ENCODE assay signal across 8 cellular contexts in the genomic region with DNA sequence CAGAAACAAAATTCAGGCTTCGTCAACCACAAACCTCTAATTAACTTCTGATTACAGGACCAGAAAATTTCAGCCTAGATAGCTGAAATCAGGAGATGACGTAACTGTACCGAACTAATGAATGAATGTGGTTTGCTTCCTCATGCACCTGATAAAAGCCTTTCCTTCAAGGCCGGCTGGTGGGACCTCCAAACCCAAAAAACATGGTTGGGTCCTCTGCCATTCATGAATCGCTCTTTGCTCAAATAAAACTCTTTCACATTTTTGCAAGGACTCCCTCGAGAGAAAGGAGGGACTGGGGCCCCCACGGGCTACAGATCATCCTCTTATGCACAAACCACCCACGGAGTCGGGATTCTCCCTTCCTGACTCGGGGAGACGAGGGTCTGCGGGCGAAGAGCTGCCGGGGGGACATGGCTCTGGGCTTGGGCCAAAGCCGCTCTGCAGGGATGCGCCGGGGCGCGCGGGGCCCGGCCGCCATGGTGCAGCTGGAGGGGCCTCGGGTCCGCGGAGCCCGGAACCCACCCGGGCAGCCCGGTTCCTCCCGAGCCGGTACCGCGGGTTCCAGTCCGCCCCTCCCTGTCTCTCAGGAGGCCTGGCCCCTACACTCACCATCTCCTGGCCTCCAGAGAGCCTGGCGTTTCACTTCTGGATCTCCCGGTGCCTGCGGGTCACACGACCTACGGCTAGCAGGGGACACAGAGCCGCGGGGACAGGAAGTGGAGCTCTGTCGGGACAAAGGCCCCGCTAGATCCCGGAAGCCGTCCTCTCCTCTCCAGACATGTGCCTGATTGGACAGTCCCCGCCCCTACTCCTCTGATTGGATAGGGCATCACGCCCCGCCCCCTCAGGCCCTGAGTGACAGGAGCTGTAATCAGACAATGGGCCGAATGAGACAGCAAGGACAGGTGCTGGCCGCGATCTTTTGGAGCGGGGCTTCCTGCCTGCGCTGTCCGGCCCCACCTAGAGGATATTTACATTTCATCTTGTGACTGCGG. TPM values are rescaled to one million over a fixed set of nuclear protein-coding genes. Genes with fewer than 3 reads are reported as not detected.
A peak's percentile ranks its signal among the peaks of the same experiment; 100 is the strongest.
DNase-seq lines count a peak whose midpoint lies in the region; ATAC-seq, FAIRE-seq and TF ChIP-seq lines count a peak whose summit lies in the region.

Gene ZNF195, minus strand, starts transcription at position 721 of the 998 bp plus-strand sequence. Its CDS starts 106 bp downstream, at position 615.

- H3K4me2 ChIP-seq in H1 (ENCODE audit: insufficient read depth in 1 of 2, low read depth in 2 of 2, low read length in 2 of 2) (peak within 1 kb of the TSS; percentile 71 to 78), mesenchymal stem cell (ENCODE audit: low read length, poor library complexity, severe bottlenecking) (peak within 1 kb of the TSS; percentile 59)

- H2BK15ac ChIP-seq in H1 (ENCODE audit: low read length): no peak within 1 kb of the TSS
- no peak within 1 kb of the TSS for H2BK15ac ChIP-seq in mesenchymal stem cell (ENCODE audit: low read depth, poor library complexity, severe bottlenecking)

- peaks cover 60 to 79% of the 10 kb centered on the region in 2 experiments for H3K79me2 ChIP-seq in H1 (ENCODE audit: control insufficient read depth in 1 of 2, insufficient read depth in 2 of 2, low read length in 2 of 2)

- H4K91ac ChIP-seq in H1 (replicated peaks; ENCODE audit: insufficient read length, low read length) (peak within 1 kb of the TSS; percentile 52), mesenchymal stem cell (ENCODE audit: low read length) (peak within 1 kb of the TSS; percentile 79)

- H4K5ac ChIP-seq in H1 (ENCODE audit: insufficient read length, low read depth, low read length): peak within 1 kb of the TSS; percentile 65

- H3K27ac ChIP-seq in H1 (ENCODE audit: low read depth, low read length): peak within 1 kb of the TSS; percentile 88
- H3K27ac ChIP-seq in mesenchymal stem cell (ENCODE audit: low read length, poor library complexity, severe bottlenecking): peak within 1 kb of the TSS; percentile 33

- peak; percentile 99 for DNase-seq in COLO668 (lab: John Stamatoyannopoulos, UW; ENCODE audit: unreplicated experiment)
- DNase-seq in HT1080 (ENCODE audit: low read depth): peak; percentile 94
- DNase-seq in NOMO-1 treated with DMSO at 0.1 percent for 48 hours (lab: John Stamatoyannopoulos, UW; ENCODE audit: unreplicated experiment): peak; percentile 98
- peak; percentile 95 to 96 for DNase-seq in activated CD8-positive, alpha-beta memory T cell treated with anti-CD3 and anti-CD28 coated beads for 4 hours (ENCODE audit: low read depth in 2 of 2)
- DNase-seq in H1 (ENCODE audit: low read depth in 1 of 2, low spot score in 2 of 2): peak; percentile 96 to 99
- peak; percentile 95 for DNase-seq in mesenchymal stem cell
- DNase-seq in stimulated activated CD8-positive, alpha-beta memory T cell treated with anti-CD3 and anti-CD28 coated beads, Interleukin-12 subunit alpha, Interleukin-12 subunit beta, amount 100 ng/mL, for 4 hours (ENCODE audit: low read depth): peak; percentile 94

- CTCF ChIA-PET in H1 (lab: Charles Lee; ENCODE audit: partially characterized antibody): interaction anchor here (0.9 to 6.1 kb wide), 5 partner anchors 14 to 332 kb away, joined by 3 to 44 read pairs (median 3); no protein-coding TSS in a partner anchor

- WGBS in H1 (ENCODE audit: extremely low coverage in 1 of 2, insufficient coverage in 1 of 2, insufficient read length in 1 of 2, insufficient replicate concordance in 2 of 2, low coverage in 1 of 2, low lambda C conversion rate in 2 of 2, missing lambda C conversion rate in 1 of 2), 2 experiments: 3% methylated on average over 34 of the region's 54 CpGs; no CpG with 5 or more reads in 1 of the 2 experiments
- WGBS in mesenchymal stem cell: under 1% methylated on average over 48 of the region's 54 CpGs

- H4K8ac ChIP-seq in H1 (ENCODE audit: extremely low read depth, insufficient read depth, low read length): peak within 1 kb of the TSS; percentile 98; the same call in 1 of the 2 replicates
- H4K8ac ChIP-seq in mesenchymal stem cell (ENCODE audit: low read length): peak within 1 kb of the TSS; percentile 86

- FAIRE-seq in H1 (lab: Jason Lieb, UNC): peak; percentile 19

- no peak for TF ChIP-seq RAD21 in H1 (IDR thresholded peaks at IDR 0.05 in 1 of 2, conservative IDR thresholded peaks at IDR 0.05 in 1 of 2; ENCODE audit: low read depth in 2 of 2, low read length in 2 of 2)

- POLR2A ChIA-PET in H1 (lab: Charles Lee; ENCODE audit: partially characterized antibody): interaction anchor here (0.6 to 13.5 kb wide), 20 partner anchors 8 to 430 kb away, joined by 3 to 233 read pairs (median 5); no protein-coding TSS in a partner anchor

- H2AK5ac ChIP-seq in H1 (ENCODE audit: low read depth, low read length): no peak within 1 kb of the TSS
- H2AK5ac ChIP-seq in mesenchymal stem cell (ENCODE audit: low read length, severe bottlenecking): no peak within 1 kb of the TSS

- peaks cover 12 to 16% of the 10 kb centered on the region in 2 experiments for H4K20me1 ChIP-seq in H1 (replicated peaks in 1 of 2; ENCODE audit: control insufficient read depth in 1 of 2, insufficient read depth in 2 of 2, low read length in 2 of 2)

- no peaks in the 10 kb centered on the region for H3K9me3 ChIP-seq in H1 (ENCODE audit: insufficient read depth in 2 of 2, low read depth in 1 of 2, low read length in 1 of 2)
- peaks cover 10% of the 10 kb centered on the region for H3K9me3 ChIP-seq in mesenchymal stem cell (ENCODE audit: control insufficient read depth, low read length)

- peak within 1 kb of the TSS; percentile 8 for H2AFZ ChIP-seq in H1 (ENCODE audit: low read length)
- peak within 1 kb of the TSS; percentile 39 for H2AFZ ChIP-seq in mesenchymal stem cell (ENCODE audit: low read depth, low read length)

- H3K23ac ChIP-seq in H1 (ENCODE audit: insufficient read length) (no peak within 1 kb of the TSS), mesenchymal stem cell (ENCODE audit: low read length in 2 of 2) (peak within 1 kb of the TSS in 1 of 2 experiments; percentile 96)

- H2BK120ac ChIP-seq in H1 (replicated peaks; ENCODE audit: low read depth, low read length): no peak within 1 kb of the TSS
- H2BK120ac ChIP-seq in mesenchymal stem cell (ENCODE audit: low read depth, low read length): no peak within 1 kb of the TSS

- peak; percentile 83 to 97 for TF ChIP-seq POLR2A in H1 (IDR thresholded peaks at IDR 0.05; ENCODE audit: control extremely low read depth in 1 of 2, low read depth in 2 of 2, low read length in 2 of 2)

- H3K18ac ChIP-seq in H1 (ENCODE audit: extremely low read depth, low read length) (peak within 1 kb of the TSS; percentile 93), mesenchymal stem cell (ENCODE audit: low read depth in 1 of 2, low read length in 2 of 2) (peak within 1 kb of the TSS; percentile 60 to 70)

- H3K79me1 ChIP-seq in H1 (ENCODE audit: low read depth, low read length): peaks cover 8% of the 10 kb centered on the region
- H3K79me1 ChIP-seq in mesenchymal stem cell (replicated peaks; ENCODE audit: low read length, poor library complexity, severe bottlenecking): peaks cover 13% of the 10 kb centered on the region

- peak within 1 kb of the TSS; percentile 82 for H2BK5ac ChIP-seq in H1 (ENCODE audit: low read depth, low read length)
- H2BK5ac ChIP-seq in mesenchymal stem cell (ENCODE audit: low read depth, low read length, poor library complexity, severe bottlenecking): no peak within 1 kb of the TSS

- H3K4me3 ChIP-seq in H1 (ENCODE audit: extremely low read depth in 1 of 4, insufficient read depth in 2 of 4, low read depth in 3 of 4, low read length in 4 of 4) (peak within 1 kb of the TSS; percentile 94 to 100 (median 97)), mesenchymal stem cell (ENCODE audit: insufficient read depth in 1 of 2, low read depth in 1 of 2, low read length in 2 of 2) (peak within 1 kb of the TSS; percentile 82 to 94)

- no peak within 1 kb of the TSS for H2BK12ac ChIP-seq in H1 (ENCODE audit: low read depth, low read length)
- no peak within 1 kb of the TSS for H2BK12ac ChIP-seq in mesenchymal stem cell (ENCODE audit: low read length in 2 of 2)

- H3K27me3 ChIP-seq in H1 (replicated peaks in 1 of 4; ENCODE audit: control insufficient read depth in 3 of 4, extremely low read depth in 1 of 4, insufficient read depth in 3 of 4, low read length in 3 of 4): no peaks in the 10 kb centered on the region
- H3K27me3 ChIP-seq in mesenchymal stem cell (ENCODE audit: control insufficient read depth in 1 of 2, insufficient read depth in 1 of 2, low read length in 2 of 2): no peaks in the 10 kb centered on the region

- TF ChIP-seq EP300 in H1 (IDR thresholded peaks at IDR 0.05; ENCODE audit: borderline replicate concordance in 1 of 2, low read depth in 2 of 2, low read length in 2 of 2): no peak

- H3K4ac ChIP-seq in H1 (replicated peaks; ENCODE audit: insufficient read length, low read depth, low read length) (peak within 1 kb of the TSS; percentile 71), mesenchymal stem cell (ENCODE audit: low read depth in 1 of 2, low read length in 2 of 2) (peak within 1 kb of the TSS; percentile 39 to 86)

- H3K14ac ChIP-seq in H1 (ENCODE audit: insufficient read length) (no peak within 1 kb of the TSS), mesenchymal stem cell (ENCODE audit: low read length in 2 of 2) (peak within 1 kb of the TSS in 1 of 2 experiments; percentile 28)

- peak; percentile 99 for ATAC-seq in GM21360 (IDR thresholded peaks at IDR 0.05; ENCODE audit: unreplicated experiment)

- H2BK20ac ChIP-seq in H1 (ENCODE audit: low read length): peak within 1 kb of the TSS; percentile 25

- H3K9ac ChIP-seq in H1 (replicated peaks in 1 of 4; ENCODE audit: extremely low read depth in 1 of 4, low read depth in 3 of 4, low read length in 3 of 4) (peak within 1 kb of the TSS; percentile 92 to 98 (median 94)), mesenchymal stem cell (ENCODE audit: low read length) (peak within 1 kb of the TSS; percentile 93)

- H3K36me3 ChIP-seq in H1 (ENCODE audit: control insufficient read depth in 2 of 4, insufficient read depth in 4 of 4, low read length in 3 of 4) (peaks cover 4 to 54% (median 25%) of the 10 kb centered on the region in 4 experiments), mesenchymal stem cell (ENCODE audit: control insufficient read depth in 1 of 2, insufficient read depth in 2 of 2, low read depth in 1 of 2, low read length in 2 of 2) (peaks cover 21 to 28% of the 10 kb centered on the region in 2 experiments)

- peak within 1 kb of the TSS; percentile 86 for H3K56ac ChIP-seq in H1 (replicated peaks; ENCODE audit: insufficient read length, low read depth, low read length)

- H3K23me2 ChIP-seq in H1 (ENCODE audit: low read depth, low read length): peaks cover 4% of the 10 kb centered on the region

- peaks cover 7 to 23% (median 13%) of the 10 kb centered on the region in 4 experiments; a peak in 5 of 7 replicates for H3K4me1 ChIP-seq in H1 (replicated peaks in 1 of 4; ENCODE audit: control insufficient read depth in 3 of 4, insufficient read depth in 4 of 4, low read length in 3 of 4)
- H3K4me1 ChIP-seq in mesenchymal stem cell (ENCODE audit: control insufficient read depth, insufficient read depth, low read depth, low read length): peaks cover 8% of the 10 kb centered on the region

- TF ChIP-seq CTCF in H1 (IDR thresholded peaks at IDR 0.05; ENCODE audit: control extremely low read depth in 1 of 3, insufficient read depth in 1 of 3, low read depth in 1 of 3, low read length in 3 of 3): no peak

RNA-seq across cellular contexts. Expression of gene ZNF195, which starts in this region (rescaled TPM):
- total RNA-seq in HT1080 (2014; rRNA removed; shearing (Covaris generic)): 24.5 and 26.6 TPM in 2 replicates
- polyA plus RNA-seq in HT1080 (2015; cell fraction: cytosol; rRNA removed): 17.1 and 19.1 TPM in 2 replicates
- 50.8 and 63.7 TPM in 2 replicates for polyA plus RNA-seq in HT1080 (2015; cell fraction: nucleus; rRNA removed)
- 80.5 and 88.6 TPM in 2 replicates for total RNA-seq in H1 (2021; fragmentation: NEBNext Ultra II Directional; extraction: Animal tissue kit (Norgen Biotek cat#: 25700))
- 23.4 and 23.9 TPM in 2 replicates for polyA plus RNA-seq in H1 (2011; rRNA removed)
- polyA plus RNA-seq in H1 (2011; cell fraction: cytosol; rRNA removed): 36.6 TPM
- polyA plus RNA-seq in H1 (2011; cell fraction: nucleus; rRNA removed): 53.3 TPM
- 50.4 to 66.5 TPM (median 58.0 TPM) in 4 replicates for polyA plus RNA-seq in H1 (2012, experiment 1 of 2)
- 3.1 TPM for polyA plus RNA-seq in H1 (2012, experiment 2 of 2)
- 73.9 TPM for polyA plus RNA-seq in H1 (2013, experiment 1 of 2)
- 70.1 TPM for polyA plus RNA-seq in H1 (2013, experiment 2 of 2)
- 98.3 and 120 TPM in 2 replicates for polyA minus RNA-seq in H1 (2011; rRNA and poly(A)+ RNA removed)
- polyA minus RNA-seq in H1 (2011; cell fraction: cytosol; rRNA and poly(A)+ RNA removed): 69.8 TPM
- 194 TPM for polyA minus RNA-seq in H1 (2011; cell fraction: nucleus; rRNA and poly(A)+ RNA removed)
- polyA plus RNA-seq in mesenchymal stem cell (2013, experiment 1 of 2): 11.1 TPM
- polyA plus RNA-seq in mesenchymal stem cell (2013, experiment 2 of 2): 11.3 TPM

Comparison
In these comparisons a context has a peak if more than half of its experiments do, and no peak if none do; other contexts are left out.
1. Peak in every context shown above with its lines: DNase-seq, ATAC-seq, H3K4me3 ChIP-seq and H3K27ac ChIP-seq.